In genomic region chr6:101878554-101879276, GRCh38 we compare ENCODE assay signal across 20 cellular contexts.
A peak's percentile ranks its signal among the peaks of the same experiment; 100 is the strongest.
DNase-seq lines count a peak whose midpoint lies in the region; ATAC-seq, FAIRE-seq and TF ChIP-seq lines count a peak whose summit lies in the region.
"Had no signal": no experiment of that assay in that cellular context is flagged by ENCODE, and none has a peak within 500 bp of the region (broad histone marks: within the 10 kb centered on the region; RNA-seq: fewer than 3 reads in every experiment).

No MANE protein-coding gene starts in this region.

- no peaks in the 10 kb centered on the region for H3K79me2 ChIP-seq in GM23338 (replicated peaks; ENCODE audit: insufficient read depth)

- H3F3A ChIP-seq in GM23338 (replicated peaks; ENCODE audit: low read depth): no peaks in the 10 kb centered on the region

- no peaks in the 10 kb centered on the region for H3K9me2 ChIP-seq in GM23338 (ENCODE audit: insufficient read depth)

- WGBS in psoas muscle, 3 donors: 77 to 80% (median 78%) methylated on average over 7 of the region's 7 CpGs

- in situ Hi-C loops in G401 (cut with HindIII; ENCODE audit: low sequenced_read_pairs): no loop called here

- no peak overlapping the region for H3K4me3 Mint-ChIP-seq in GM23338
- H3K4me3 Mint-ChIP-seq in CD4-positive, alpha-beta memory T cell: no peak overlapping the region
- H3K4me3 Mint-ChIP-seq: activated T-cell treated with anti-CD3 and anti-CD28 coated beads, Interleukin-2, amount 50 U/mL, for 72 hours; effector memory CD8-positive, alpha-beta T cell had no signal

- no peaks in the 10 kb centered on the region for H3K27me3 ChIP-seq in GM23338 (ENCODE audit: insufficient read depth)
- H3K27me3 ChIP-seq in psoas muscle (ENCODE audit: insufficient read depth in 3 of 3, low read length in 2 of 3): no peaks in the 10 kb centered on the region
- H3K27me3 ChIP-seq in CD4-positive, alpha-beta memory T cell (ENCODE audit: insufficient read depth, low read length): no peaks in the 10 kb centered on the region
- H3K27me3 ChIP-seq: suprapubic skin had no signal

- TF ChIP-seq POLR2A in GM12891 (IDR thresholded peaks at IDR 0.05; ENCODE audit: low read depth, low read length) (no peak), GM12892 (IDR thresholded peaks at IDR 0.05; ENCODE audit: low read depth, low read length) (no peak)

- H3K4me1 Mint-ChIP-seq in GM23338: peaks cover 11% of the 10 kb centered on the region; the same call in 2 of the 3 replicates
- no peaks in the 10 kb centered on the region for H3K4me1 Mint-ChIP-seq in CD4-positive, alpha-beta memory T cell

- no peak for FAIRE-seq in GM12891 (lab: Jason Lieb, UNC)
- no peak for FAIRE-seq in GM12892 (lab: Jason Lieb, UNC)
- FAIRE-seq: RCC 7860 had no signal

- CTCF ChIA-PET in CD4-positive, alpha-beta memory T cell (lab: Charles Lee; ENCODE audit: partially characterized antibody): no interaction called here

- no peaks in the 10 kb centered on the region for H3K36me3 ChIP-seq in GM23338 (ENCODE audit: insufficient read depth)
- H3K36me3 ChIP-seq in psoas muscle (ENCODE audit: insufficient read depth in 1 of 2, low read depth in 1 of 2): no peaks in the 10 kb centered on the region
- H3K36me3 ChIP-seq in CD4-positive, alpha-beta memory T cell (ENCODE audit: insufficient read depth, low read length): no peaks in the 10 kb centered on the region
- H3K36me3 ChIP-seq: suprapubic skin had no signal

- H3K27me3 Mint-ChIP-seq in GM23338 (ENCODE audit: insufficient read depth, low read depth, poor library complexity): peaks cover 2% of the 10 kb centered on the region
- H3K27me3 Mint-ChIP-seq in CD4-positive, alpha-beta memory T cell: no peaks in the 10 kb centered on the region
- H3K27me3 Mint-ChIP-seq: effector memory CD8-positive, alpha-beta T cell had no signal

- ATAC-seq in GM23338: no peak
- no peak for ATAC-seq in psoas muscle
- ATAC-seq: activated CD4-positive, CD25-positive, alpha-beta regulatory T cell treated with anti-CD3 and anti-CD28 coated beads, Interleukin-2, amount 50 U/mL, for 24 hours; activated naive CD4-positive, alpha-beta T cell treated with anti-CD3 and anti-CD28 coated beads, Interleukin-2, amount 50 U/mL, for 72 hours; activated T-cell treated with anti-CD3 and anti-CD28 coated beads, Interleukin-2, amount 50 U/mL, for 72 hours; effector memory CD8-positive, alpha-beta T cell had no signal

- H3K9me3 Mint-ChIP-seq in GM23338: peaks cover 5% of the 10 kb centered on the region; the same call in 1 of the 3 replicates
- H3K9me3 Mint-ChIP-seq in CD4-positive, alpha-beta memory T cell: peaks cover 2 to 13% (median 4%) of the 10 kb centered on the region in 8 donors

- intact Hi-C loops in psoas muscle (cut with DNase I): no loop called here
- intact Hi-C loops in CD4-positive, alpha-beta memory T cell (cut with micrococcal nuclease): no loop called here

- H3K4me3 ChIP-seq in GM23338 (no peak overlapping the region), fibroblast of pulmonary artery (replicated peaks; ENCODE audit: low read depth, low read length) (no peak overlapping the region), psoas muscle (no peak overlapping the region)
- H3K4me3 ChIP-seq in CD4-positive, alpha-beta memory T cell (ENCODE audit: low read length in 2 of 2): no peak overlapping the region
- H3K4me3 ChIP-seq: SK-N-MC, suprapubic skin had no signal

- H3K27ac Mint-ChIP-seq in GM23338: no peak overlapping the region
- no peak overlapping the region for H3K27ac Mint-ChIP-seq in CD4-positive, alpha-beta memory T cell
- H3K27ac Mint-ChIP-seq: activated naive CD4-positive, alpha-beta T cell treated with anti-CD3 and anti-CD28 coated beads, Interleukin-2, amount 50 U/mL, for 72 hours; activated T-cell treated with anti-CD3 and anti-CD28 coated beads, Interleukin-2, amount 50 U/mL, for 72 hours had no signal

- peaks cover 5% of the 10 kb centered on the region; the same call in 1 of the 3 replicates for H3K36me3 Mint-ChIP-seq in GM23338 (ENCODE audit: low read depth)
- no peaks in the 10 kb centered on the region for H3K36me3 Mint-ChIP-seq in CD4-positive, alpha-beta memory T cell
- H3K36me3 Mint-ChIP-seq: activated naive CD4-positive, alpha-beta T cell treated with anti-CD3 and anti-CD28 coated beads, Interleukin-2, amount 50 U/mL, for 72 hours had no signal

- H4K20me1 ChIP-seq in GM23338 (replicated peaks; ENCODE audit: insufficient read depth): no peaks in the 10 kb centered on the region

- H3K9me3 ChIP-seq in psoas muscle: peaks cover 4% of the 10 kb centered on the region
- no peaks in the 10 kb centered on the region for H3K9me3 ChIP-seq in CD4-positive, alpha-beta memory T cell (ENCODE audit: control insufficient read depth in 1 of 2, low read length in 2 of 2)
- H3K9me3 ChIP-seq: suprapubic skin had no signal

- H3K4me1 ChIP-seq in GM23338 (ENCODE audit: insufficient read depth) (peaks cover 3% of the 10 kb centered on the region; the same call in 1 of the 2 replicates), psoas muscle (no peaks in the 10 kb centered on the region)
- no peaks in the 10 kb centered on the region for H3K4me1 ChIP-seq in CD4-positive, alpha-beta memory T cell (ENCODE audit: insufficient read depth, low read length)
- H3K4me1 ChIP-seq: suprapubic skin had no signal

- POLR2A ChIA-PET in CD4-positive, alpha-beta memory T cell (lab: Charles Lee; ENCODE audit: partially characterized antibody): no interaction called here

- peak overlapping the region; percentile 43 for H2AFZ ChIP-seq in GM23338

- TF ChIP-seq CTCF in GM23338 (conservative IDR thresholded peaks at IDR 0.05; ENCODE audit: low read depth in 2 of 2): no peak
- TF ChIP-seq CTCF in fibroblast of pulmonary artery (IDR thresholded peaks at IDR 0.05; ENCODE audit: low read length, missing control alignments): no peak
- TF ChIP-seq CTCF in psoas muscle (IDR thresholded peaks at IDR 0.05): no peak

- DNase-seq in GM12891 (ENCODE audit: insufficient read length, low spot score) (no peak), GM23338 (ENCODE audit: low spot score) (no peak), MV-4-11 (lab: John Stamatoyannopoulos, UW) (peak; percentile 52), fibroblast of pulmonary artery (ENCODE audit: low read depth) (peak; percentile 23), psoas muscle (no peak), GM12892 (ENCODE audit: insufficient read length) (no peak), G401 (ENCODE audit: low spot score) (no peak)
- no peak for DNase-seq in CD4-positive, alpha-beta memory T cell
- DNase-seq: activated CD8-positive, alpha-beta memory T cell treated with anti-CD3 and anti-CD28 coated beads for 24 hours; activated T-cell treated with anti-CD3 and anti-CD28 coated beads, Interleukin-2, amount 50 U/mL, for 72 hours; DMS79 treated with DMSO at 0.1 percent for 48 hours; effector memory CD8-positive, alpha-beta T cell; NCI-H1436; nucleus accumbens; retina had no signal

- no peak overlapping the region for H3K4me2 ChIP-seq in GM23338

- no peak overlapping the region for H3K27ac ChIP-seq in GM23338 (ENCODE audit: low read depth)
- no peak overlapping the region for H3K27ac ChIP-seq in psoas muscle
- no peak overlapping the region for H3K27ac ChIP-seq in CD4-positive, alpha-beta memory T cell (ENCODE audit: low read depth, low read length)
- H3K27ac ChIP-seq: SK-N-MC, suprapubic skin had no signal

TF ChIP-seq in GM12891, 5 proteins besides CTCF, POLR2A, EP300 and RAD21:
- no peak for TF ChIP-seq PAX5 (IDR thresholded peaks at IDR 0.05; ENCODE audit: insufficient read depth, low read length, severe bottlenecking)
- TF ChIP-seq SPI1 (IDR thresholded peaks at IDR 0.05; ENCODE audit: low read depth, low read length): peak; percentile 83
TF ChIP-seq in GM12891: peak in this region for 1.

TF ChIP-seq in GM23338, 12 proteins besides CTCF, POLR2A, EP300 and RAD21 (continues in another document):
- TF ChIP-seq JUNB (IDR thresholded peaks at IDR 0.05; ENCODE audit: unreplicated experiment) (no peak), CREB1 (CRISPR knock-in tag; IDR thresholded peaks at IDR 0.05; ENCODE audit: low read depth) (no peak), EZH2phosphoT487 (IDR thresholded peaks at IDR 0.05; ENCODE audit: unreplicated experiment) (no peak), POLR2AphosphoS5 (IDR thresholded peaks at IDR 0.05; ENCODE audit: low read depth) (no peak), EZH2 (IDR thresholded peaks at IDR 0.05; ENCODE audit: low read depth, unreplicated experiment) (no peak), ZNF114 (CRISPR knock-in tag; IDR thresholded peaks at IDR 0.05) (no peak), ETS1 (IDR thresholded peaks at IDR 0.05) (no peak)

Comparison
In these comparisons a context has a peak if more than half of its experiments do, and no peak if none do; other contexts are left out.
1. DNase-seq: peak in MV-4-11 (single experiment) and fibroblast of pulmonary artery (single experiment); none in GM12891 (single experiment), GM23338 (single experiment), psoas muscle (0 of 2), CD4-positive, alpha-beta memory T cell (0 of 5), GM12892 (single experiment) and G401 (single experiment).